ENCODE assay signal across 8 cellular contexts in the genomic region with DNA sequence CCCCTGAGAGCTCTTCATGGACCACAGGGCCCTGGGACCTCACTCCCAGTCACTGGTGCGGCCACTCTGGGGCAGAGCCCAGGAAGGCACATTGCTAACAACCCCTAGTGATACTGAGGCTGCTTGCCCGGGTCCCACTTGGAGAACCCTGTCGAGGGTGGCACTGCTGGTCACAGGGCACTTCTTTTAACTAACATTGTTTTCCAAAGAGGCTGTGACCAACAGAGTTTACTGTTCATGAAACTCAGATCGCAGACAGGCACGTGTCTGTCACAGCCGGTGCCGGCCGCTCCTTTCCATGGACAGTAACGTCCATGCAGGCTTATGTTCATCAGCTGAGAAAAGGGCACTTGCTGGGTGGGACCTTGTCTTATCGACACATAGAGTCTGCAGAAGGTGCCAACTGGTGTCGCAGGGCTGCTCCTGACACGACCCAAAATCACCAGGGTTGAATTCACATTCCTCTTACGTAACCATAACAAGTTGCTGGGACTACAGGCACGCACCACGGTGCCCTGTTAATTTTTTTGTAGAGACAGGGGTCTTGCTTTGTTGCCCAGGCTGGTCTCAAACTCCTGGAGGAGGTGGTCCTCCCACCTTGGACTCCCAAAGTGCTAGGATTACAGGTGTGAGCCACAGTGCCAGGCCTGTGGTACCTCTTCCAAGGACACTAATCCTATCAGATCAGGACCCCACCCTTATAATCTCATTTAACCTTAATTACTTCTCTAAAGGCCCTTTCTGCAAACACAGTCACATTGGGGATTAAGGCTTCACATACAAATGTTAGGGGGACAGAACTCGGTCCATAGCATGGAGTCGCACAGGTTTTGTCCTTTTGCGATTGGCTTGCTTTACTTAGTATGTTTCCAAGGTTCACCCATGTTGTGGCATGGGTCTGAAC. TPM values are rescaled to one million over a fixed set of nuclear protein-coding genes. Genes with fewer than 3 reads are reported as not detected.
A peak's percentile ranks its signal among the peaks of the same experiment; 100 is the strongest.
DNase-seq lines count a peak whose midpoint lies in the region; ATAC-seq and TF ChIP-seq lines count a peak whose summit lies in the region.

No MANE protein-coding gene starts in this region.

- DNase-seq in stimulated activated naive CD8-positive, alpha-beta T cell treated with anti-CD3 and anti-CD28 coated beads, Interleukin-15, Interleukin-2, amounts not matched to agents 100 U/mL and 50 U/mL, for 24 hours, result no peak
- DNase-seq in HuH-7.5 (ENCODE audit: low spot score) (no peak), superior temporal gyrus (ENCODE audit: extremely low spot score) (no peak)

- no peaks in the 10 kb centered on the region for H3K27me3 Mint-ChIP-seq in stimulated activated naive CD8-positive, alpha-beta T cell treated with anti-CD3 and anti-CD28 coated beads, Interleukin-15, Interleukin-2, amounts not matched to agents 100 ng/mL and 50 ng/mL, for 24 hours
- peaks cover 6% of the 10 kb centered on the region for H3K27me3 Mint-ChIP-seq in brain

- H3K4me1 Mint-ChIP-seq in stimulated activated naive CD8-positive, alpha-beta T cell treated with anti-CD3 and anti-CD28 coated beads, Interleukin-15, Interleukin-2, amounts not matched to agents 100 ng/mL and 50 ng/mL, for 24 hours (ENCODE audit: low read depth), result peaks cover 53% of the 10 kb centered on the region
- H3K4me1 Mint-ChIP-seq in brain, result peaks cover 42% of the 10 kb centered on the region

- peak overlapping the region; percentile 94 for H3K27ac Mint-ChIP-seq in stimulated activated naive CD8-positive, alpha-beta T cell treated with anti-CD3 and anti-CD28 coated beads, Interleukin-15, Interleukin-2, amounts not matched to agents 100 ng/mL and 50 ng/mL, for 24 hours
- peak overlapping the region; percentile 34 to 94 (median 68) for H3K27ac Mint-ChIP-seq in brain

- H3K36me3 ChIP-seq in mesodermal cell (ENCODE audit: control insufficient read depth, insufficient read depth, low read length), result peaks cover 25% of the 10 kb centered on the region

- ATAC-seq in stimulated activated naive CD8-positive, alpha-beta T cell treated with anti-CD3 and anti-CD28 coated beads, Interleukin-15, Interleukin-2, amounts not matched to agents 100 U/mL and 50 U/mL, for 24 hours, result no peak
- ATAC-seq in GM19397 (IDR thresholded peaks at IDR 0.05; ENCODE audit: unreplicated experiment) (no peak), HG02885 (IDR thresholded peaks at IDR 0.05; ENCODE audit: poor library complexity, unreplicated experiment) (no peak)

- H3K9me3 Mint-ChIP-seq in stimulated activated naive CD8-positive, alpha-beta T cell treated with anti-CD3 and anti-CD28 coated beads, Interleukin-15, Interleukin-2, amounts not matched to agents 100 ng/mL and 50 ng/mL, for 24 hours, result no peaks in the 10 kb centered on the region
- no peaks in the 10 kb centered on the region for H3K9me3 Mint-ChIP-seq in brain

- H3K27ac ChIP-seq in mesodermal cell (ENCODE audit: low read depth, low read length, severe bottlenecking), result no peak overlapping the region

- peaks cover 23% of the 10 kb centered on the region for H3K4me1 ChIP-seq in mesodermal cell (ENCODE audit: control insufficient read depth, insufficient read depth, low read length, poor library complexity, severe bottlenecking)

- peak overlapping the region; percentile 89 for H3K4me3 Mint-ChIP-seq in stimulated activated naive CD8-positive, alpha-beta T cell treated with anti-CD3 and anti-CD28 coated beads, Interleukin-15, Interleukin-2, amounts not matched to agents 100 ng/mL and 50 ng/mL, for 24 hours
- peak overlapping the region; percentile 82 to 92 (median 85) for H3K4me3 Mint-ChIP-seq in brain

- TF ChIP-seq CTCF in brain (conservative IDR thresholded peaks at IDR 0.05), result no peak

- WGBS in mesodermal cell (ENCODE audit: insufficient coverage in 2 of 2), 2 experiments, result 89% methylated on average over 18 of the region's 18 CpGs

- peaks cover 21% of the 10 kb centered on the region for H3K36me3 Mint-ChIP-seq in stimulated activated naive CD8-positive, alpha-beta T cell treated with anti-CD3 and anti-CD28 coated beads, Interleukin-15, Interleukin-2, amounts not matched to agents 100 ng/mL and 50 ng/mL, for 24 hours (ENCODE audit: low read depth)
- H3K36me3 Mint-ChIP-seq in brain, result peaks cover 21% of the 10 kb centered on the region

- peak overlapping the region; percentile 69 for H3K4me3 ChIP-seq in mesodermal cell (ENCODE audit: extremely low read depth, insufficient read depth, low read length, poor library complexity, severe bottlenecking)

- H3K9me3 ChIP-seq in mesodermal cell (ENCODE audit: control insufficient read depth, low read length), result no peaks in the 10 kb centered on the region

RNA-seq across cellular contexts. Expression of a gene that starts 1.2 kb away (rescaled TPM):
- polyA plus RNA-seq in brain (ENCODE audit: insufficient read depth, low read depth, low replicate concordance), result 61.8 TPM
- 51.6 TPM for polyA plus RNA-seq in mesodermal cell (2013, experiment 1 of 2)
- polyA plus RNA-seq in mesodermal cell (2013, experiment 2 of 2), result 42.9 TPM
